Comparison of ENCODE assay signal across 1 cellular context in genomic region chr22:36236338-36237319, GRCh38.
TF ChIP-seq lines count a peak whose summit lies in the region.

No MANE protein-coding gene starts in this region.

TF ChIP-seq in GM12878, 131 proteins besides CTCF, POLR2A, EP300 and RAD21:
- TF ChIP-seq EED (IDR thresholded peaks at IDR 0.05; ENCODE audit: low read depth) (no peak), MLLT1 (IDR thresholded peaks at IDR 0.05) (peak; percentile 84)
